In the genomic region with DNA sequence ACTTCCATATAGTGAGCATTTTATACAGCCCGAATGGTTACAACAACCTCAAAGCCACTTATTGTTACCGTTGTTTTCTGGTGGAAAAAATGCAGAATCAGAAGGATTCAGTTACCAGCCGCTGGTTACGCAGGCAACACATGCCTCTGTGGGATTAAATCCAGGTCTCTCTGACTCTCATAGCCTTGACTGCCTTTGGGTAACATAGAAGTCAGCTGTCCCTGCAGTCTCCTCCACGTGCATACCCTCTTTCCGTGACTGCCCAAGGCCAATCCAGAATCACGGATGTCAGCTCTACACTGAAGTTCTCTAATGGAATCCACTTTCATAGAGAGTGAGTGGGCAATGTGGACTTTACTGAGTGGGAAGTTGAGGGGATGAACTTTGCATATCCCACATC, we compare ENCODE assay signal across 39 cellular contexts.
"Had no signal": no experiment of that assay in that cellular context is flagged by ENCODE, and none has a peak within 500 bp of the region (broad histone marks: within the 10 kb centered on the region; RNA-seq: fewer than 3 reads in every experiment).

No MANE protein-coding gene starts in this region.

- H3K4me1 ChIP-seq: ascending aorta, breast epithelium had no signal

- H3K36me3 ChIP-seq: ascending aorta, brain microvascular endothelial cell, breast epithelium, cardiac muscle cell had no signal

- H3K27ac Mint-ChIP-seq: activated naive CD4-positive, alpha-beta T cell treated with anti-CD3 and anti-CD28 coated beads for 36 hours; activated naive CD4-positive, alpha-beta T cell treated with anti-CD3 and anti-CD28 coated beads, Interleukin-2, amount 10 ng/mL, durations not matched to agents 7 days and 5 days; activated naive CD4-positive, alpha-beta T cell treated with anti-CD3 and anti-CD28 coated beads, Interleukin-2, amount 50 U/mL, for 24 hours; activated naive CD4-positive, alpha-beta T cell treated with anti-CD3 and anti-CD28 coated beads, Interleukin-2, amount 50 U/mL, for 72 hours; activated naive CD8-positive, alpha-beta T cell; activated naive CD8-positive, alpha-beta T cell treated with anti-CD3 and anti-CD28 coated beads for 36 hours; activated naive CD8-positive, alpha-beta T cell treated with anti-CD3 and anti-CD28 coated beads, Interleukin-2, amount 10 ng/mL, durations not matched to agents 7 days and 5 days; activated naive CD8-positive, alpha-beta T cell treated with anti-CD3 and anti-CD28 coated beads, Interleukin-2, amount 50 U/mL, for 24 hours; activated T-cell treated with anti-CD3 and anti-CD28 coated beads, Interleukin-2, amount 50 U/mL, for 24 hours; activated T-cell treated with anti-CD3 and anti-CD28 coated beads, Interleukin-2, amount 50 U/mL, for 72 hours; activated T-helper 1 cell treated with anti-CD3 and anti-CD28 coated beads, Interleukin-12 subunit alpha, Interleukin-12 subunit beta, Interleukin-2, Interleukin-4 antibody, amounts not matched to agents 30 ng/mL and 10 ng/mL and 1 ng/mL, durations not matched to agents 14 hours and 24 hours and 36 hours; activated T-helper 17 cell treated with anti-CD3 and anti-CD28 coated beads, Interleukin-2, amount 50 U/mL, for 72 hours; activated T-helper 2 cell treated with anti-CD3 and anti-CD28 coated beads, Interferon-gamma antibody, Interleukin-2, Interleukin-4, amounts not matched to agents 10 μg/mL and 5 μg/mL and 100 μg/mL, durations not matched to agents 14 hours and 24 hours and 36 hours; brain had no signal

- H3K4me3 Mint-ChIP-seq: activated naive CD4-positive, alpha-beta T cell treated with anti-CD3 and anti-CD28 coated beads for 36 hours; activated naive CD4-positive, alpha-beta T cell treated with anti-CD3 and anti-CD28 coated beads, Interleukin-2, amount 10 ng/mL, durations not matched to agents 7 days and 5 days; activated naive CD4-positive, alpha-beta T cell treated with anti-CD3 and anti-CD28 coated beads, Interleukin-2, amount 50 U/mL, for 24 hours; activated naive CD8-positive, alpha-beta T cell; activated naive CD8-positive, alpha-beta T cell treated with anti-CD3 and anti-CD28 coated beads for 36 hours; activated naive CD8-positive, alpha-beta T cell treated with anti-CD3 and anti-CD28 coated beads, Interleukin-2, amount 10 ng/mL, durations not matched to agents 7 days and 5 days; activated naive CD8-positive, alpha-beta T cell treated with anti-CD3 and anti-CD28 coated beads, Interleukin-2, amount 50 U/mL, for 24 hours; activated T-cell treated with anti-CD3 and anti-CD28 coated beads, Interleukin-2, amount 50 U/mL, for 24 hours; activated T-cell treated with anti-CD3 and anti-CD28 coated beads, Interleukin-2, amount 50 U/mL, for 4 hours; activated T-cell treated with anti-CD3 and anti-CD28 coated beads, Interleukin-2, amount 50 U/mL, for 72 hours; activated T-helper 1 cell treated with anti-CD3 and anti-CD28 coated beads, Interleukin-12 subunit alpha, Interleukin-12 subunit beta, Interleukin-2, Interleukin-4 antibody, amounts not matched to agents 30 ng/mL and 10 ng/mL and 1 ng/mL, durations not matched to agents 14 hours and 24 hours and 36 hours; activated T-helper 17 cell treated with anti-CD3 and anti-CD28 coated beads, Interleukin-2, amount 50 U/mL, for 72 hours; central memory CD8-positive, alpha-beta T cell had no signal

- H3K4me1 Mint-ChIP-seq: activated naive CD4-positive, alpha-beta T cell treated with anti-CD3 and anti-CD28 coated beads, Interleukin-2, amount 10 ng/mL, durations not matched to agents 7 days and 5 days; activated naive CD4-positive, alpha-beta T cell treated with anti-CD3 and anti-CD28 coated beads, Interleukin-2, amount 50 U/mL, for 24 hours; activated naive CD8-positive, alpha-beta T cell treated with anti-CD3 and anti-CD28 coated beads for 36 hours; activated naive CD8-positive, alpha-beta T cell treated with anti-CD3 and anti-CD28 coated beads, Interleukin-2, amount 10 ng/mL, durations not matched to agents 7 days and 5 days; activated naive CD8-positive, alpha-beta T cell treated with anti-CD3 and anti-CD28 coated beads, Interleukin-2, amount 50 U/mL, for 24 hours; activated T-helper 17 cell treated with anti-CD3 and anti-CD28 coated beads, Interleukin-2, amount 50 U/mL, for 72 hours; central memory CD8-positive, alpha-beta T cell had no signal

- DNase-seq: activated effector memory CD4-positive, alpha-beta T cell treated with anti-CD3 and anti-CD28 coated beads, Interleukin-2, amount 50 U/mL, for 16 hours; activated effector memory CD4-positive, alpha-beta T cell treated with Interleukin-2 at 50 U/mL for 16 hours; activated gamma-delta T cell; activated gamma-delta T cell treated with Interleukin-2 at 50 U/mL for 16 hours; activated naive CD4-positive, alpha-beta T cell; activated naive CD4-positive, alpha-beta T cell treated with anti-CD3 and anti-CD28 coated beads for 36 hours; activated naive CD4-positive, alpha-beta T cell treated with anti-CD3 and anti-CD28 coated beads, Interleukin-2, amount 10 ng/mL, durations not matched to agents 7 days and 5 days; activated naive CD4-positive, alpha-beta T cell treated with anti-CD3 and anti-CD28 coated beads, Interleukin-2, amount 50 U/mL, for 16 hours; activated naive CD4-positive, alpha-beta T cell treated with Interleukin-2 at 50 U/mL for 16 hours; activated naive CD8-positive, alpha-beta T cell treated with anti-CD3 and anti-CD28 coated beads for 36 hours; activated naive CD8-positive, alpha-beta T cell treated with anti-CD3 and anti-CD28 coated beads, Interleukin-2, amount 10 ng/mL, durations not matched to agents 7 days and 5 days; activated naive CD8-positive, alpha-beta T cell treated with anti-CD3 and anti-CD28 coated beads, Interleukin-2, amount 50 U/mL, for 24 hours; activated T-cell treated with anti-CD3 and anti-CD28 coated beads, Interleukin-2, amount 50 U/mL, for 1 hour; activated T-cell treated with anti-CD3 and anti-CD28 coated beads, Interleukin-2, amount 50 U/mL, for 24 hours; activated T-cell treated with anti-CD3 and anti-CD28 coated beads, Interleukin-2, amount 50 U/mL, for 4 hours; activated T-cell treated with anti-CD3 and anti-CD28 coated beads, Interleukin-2, amount 50 U/mL, for 48 hours; activated T-cell treated with anti-CD3 and anti-CD28 coated beads, Interleukin-2, amount 50 U/mL, for 72 hours; amniotic stem cell; amygdala; anterior cingulate cortex; aorta; body of pancreas; brain microvascular endothelial cell; caudate nucleus; central memory CD4-positive, alpha-beta T cell; cerebellar nuclear complex had no signal

- H3K27me3 Mint-ChIP-seq: activated naive CD8-positive, alpha-beta T cell treated with anti-CD3 and anti-CD28 coated beads, Interleukin-2, amount 10 ng/mL, durations not matched to agents 7 days and 5 days; activated T-cell treated with anti-CD3 and anti-CD28 coated beads, Interleukin-2, amount 50 U/mL, for 24 hours; brain; central memory CD8-positive, alpha-beta T cell had no signal

- H3K9me3 ChIP-seq: ascending aorta, body of pancreas, breast epithelium had no signal

- H3K9me3 Mint-ChIP-seq: activated naive CD4-positive, alpha-beta T cell treated with anti-CD3 and anti-CD28 coated beads for 36 hours; activated naive CD4-positive, alpha-beta T cell treated with anti-CD3 and anti-CD28 coated beads, Interleukin-2, amount 10 ng/mL, durations not matched to agents 7 days and 5 days; activated naive CD4-positive, alpha-beta T cell treated with anti-CD3 and anti-CD28 coated beads, Interleukin-2, amount 50 U/mL, for 24 hours; activated naive CD4-positive, alpha-beta T cell treated with anti-CD3 and anti-CD28 coated beads, Interleukin-2, amount 50 U/mL, for 72 hours; activated naive CD8-positive, alpha-beta T cell treated with anti-CD3 and anti-CD28 coated beads for 36 hours; activated naive CD8-positive, alpha-beta T cell treated with anti-CD3 and anti-CD28 coated beads, Interleukin-2, amount 10 ng/mL, durations not matched to agents 7 days and 5 days; activated naive CD8-positive, alpha-beta T cell treated with anti-CD3 and anti-CD28 coated beads, Interleukin-2, amount 50 U/mL, for 24 hours; activated T-cell treated with anti-CD3 and anti-CD28 coated beads, Interleukin-2, amount 50 U/mL, for 24 hours; activated T-cell treated with anti-CD3 and anti-CD28 coated beads, Interleukin-2, amount 50 U/mL, for 4 hours; activated T-cell treated with anti-CD3 and anti-CD28 coated beads, Interleukin-2, amount 50 U/mL, for 72 hours; activated T-helper 1 cell treated with anti-CD3 and anti-CD28 coated beads, Interleukin-12 subunit alpha, Interleukin-12 subunit beta, Interleukin-2, Interleukin-4 antibody, amounts not matched to agents 30 ng/mL and 10 ng/mL and 1 ng/mL, durations not matched to agents 14 hours and 24 hours and 36 hours; activated T-helper 17 cell treated with anti-CD3 and anti-CD28 coated beads, Interleukin-2, amount 50 U/mL, for 72 hours; activated T-helper 2 cell treated with anti-CD3 and anti-CD28 coated beads, Interferon-gamma antibody, Interleukin-2, Interleukin-4, amounts not matched to agents 10 μg/mL and 5 μg/mL and 100 μg/mL, durations not matched to agents 14 hours and 24 hours and 36 hours; brain; central memory CD8-positive, alpha-beta T cell had no signal

- H3K27ac ChIP-seq: ascending aorta, body of pancreas, brain microvascular endothelial cell, breast epithelium, cardiac muscle cell had no signal

- H3K36me3 Mint-ChIP-seq: activated naive CD4-positive, alpha-beta T cell treated with anti-CD3 and anti-CD28 coated beads, Interleukin-2, amount 10 ng/mL, durations not matched to agents 7 days and 5 days; activated naive CD4-positive, alpha-beta T cell treated with anti-CD3 and anti-CD28 coated beads, Interleukin-2, amount 50 U/mL, for 24 hours; activated naive CD4-positive, alpha-beta T cell treated with anti-CD3 and anti-CD28 coated beads, Interleukin-2, amount 50 U/mL, for 72 hours; activated naive CD8-positive, alpha-beta T cell; activated naive CD8-positive, alpha-beta T cell treated with anti-CD3 and anti-CD28 coated beads for 36 hours; activated naive CD8-positive, alpha-beta T cell treated with anti-CD3 and anti-CD28 coated beads, Interleukin-2, amount 10 ng/mL, durations not matched to agents 7 days and 5 days; brain had no signal

- H3K4me3 ChIP-seq: ascending aorta, body of pancreas, breast epithelium, cardiac muscle cell had no signal

- ATAC-seq: activated naive CD4-positive, alpha-beta T cell treated with anti-CD3 and anti-CD28 coated beads, Interleukin-2, amount 50 U/mL, for 72 hours; activated naive CD8-positive, alpha-beta T cell treated with anti-CD3 and anti-CD28 coated beads, Interleukin-2, amount 50 U/mL, for 24 hours; activated T-cell treated with anti-CD3 and anti-CD28 coated beads, Interleukin-2, amount 50 U/mL, for 4 hours; activated T-cell treated with anti-CD3 and anti-CD28 coated beads, Interleukin-2, amount 50 U/mL, for 72 hours; activated T-helper 17 cell treated with anti-CD3 and anti-CD28 coated beads, Interleukin-2, amount 50 U/mL, for 72 hours; body of pancreas had no signal

- FAIRE-seq: astrocyte, bronchial epithelial cell had no signal

- H3K27me3 ChIP-seq: ascending aorta, body of pancreas, brain microvascular endothelial cell, breast epithelium, cardiac muscle cell had no signal
